ENCODE assay signal across 12 cellular contexts in genomic region chr4:8320386-8320750, GRCh38. TPM values are rescaled to one million over a fixed set of nuclear protein-coding genes. Genes with fewer than 3 reads are reported as not detected.
A peak's percentile ranks its signal among the peaks of the same experiment; 100 is the strongest.
DNase-seq lines count a peak whose midpoint lies in the region; ATAC-seq and TF ChIP-seq lines count a peak whose summit lies in the region.
"Had no signal": no experiment of that assay in that cellular context is flagged by ENCODE, and none has a peak within 500 bp of the region (broad histone marks: within the 10 kb centered on the region; RNA-seq: fewer than 3 reads in every experiment).

No MANE protein-coding gene starts in this region.

- TF ChIP-seq POLR2A in spleen (IDR thresholded peaks at IDR 0.05) = no peak

- ATAC-seq in GM18502 (IDR thresholded peaks at IDR 0.05; ENCODE audit: poor library complexity, unreplicated experiment) = no peak

- TF ChIP-seq CTCF in GM12874 (IDR thresholded peaks at IDR 0.05; ENCODE audit: insufficient read depth, low read depth, low read length) = 0 out of 2 replicates have a peak, but pooled peaks have one; percentile 12
- peak; percentile 70 for TF ChIP-seq CTCF in WERI-Rb-1 (IDR thresholded peaks at IDR 0.05; ENCODE audit: low read depth, low read length)
- peak in 1 of 2 donors; percentile 33 for TF ChIP-seq CTCF in right atrium auricular region (IDR thresholded peaks at IDR 0.05)
- no peak for TF ChIP-seq CTCF in spleen (IDR thresholded peaks at IDR 0.05 in 8 of 11, conservative IDR thresholded peaks at IDR 0.05 in 3 of 11)

- H3K4me3 ChIP-seq in WERI-Rb-1 (ENCODE audit: low read depth, low read length) (no peak overlapping the region), right atrium auricular region (no peak overlapping the region), spleen (no peak overlapping the region)
- H3K4me3 ChIP-seq: ascending aorta had no signal

- H3K27ac ChIP-seq in WERI-Rb-1 (no peak overlapping the region), right atrium auricular region (peak overlapping the region; percentile 76 to 78), spleen (peak overlapping the region in 6 of 8 donors; percentile 11 to 61 (median 44))

- DNase-seq in WERI-Rb-1 (peak; percentile 33), right atrium auricular region (ENCODE audit: low spot score) (peak; percentile 54), spleen (no peak), SW 1271 (lab: John Stamatoyannopoulos, UW) (no peak), LoVo (ENCODE audit: low spot score) (no peak), SHP77 treated with DMSO at 0.1 percent for 48 hours (lab: John Stamatoyannopoulos, UW) (no peak)
- DNase-seq: activated CD4-positive, alpha-beta T cell treated with anti-CD3 and anti-CD28 coated beads, Interleukin-2, amount 10 ng/mL, durations not matched to agents 7 days and 5 days; NCI-H1048; RPMI8226 had no signal

- intact Hi-C loops in spleen (cut with DNase I; ENCODE audit: low total_unique reads) = no loop called here

- no peaks in the 10 kb centered on the region for H3K9me3 ChIP-seq in WERI-Rb-1 (ENCODE audit: severe bottlenecking)
- H3K9me3 ChIP-seq in right atrium auricular region = peaks cover 0 to 8% of the 10 kb centered on the region in 2 donors
- H3K9me3 ChIP-seq in spleen = peaks cover 0 to 7% (median 0%) of the 10 kb centered on the region in 8 donors
- H3K9me3 ChIP-seq: ascending aorta had no signal

- H3K27me3 ChIP-seq in WERI-Rb-1 (ENCODE audit: insufficient read depth, low read depth, severe bottlenecking) = no peaks in the 10 kb centered on the region
- H3K27me3 ChIP-seq in right atrium auricular region = no peaks in the 10 kb centered on the region
- peaks cover 0 to 5% (median 0%) of the 10 kb centered on the region in 7 donors for H3K27me3 ChIP-seq in spleen (replicated peaks in 1 of 7)
- H3K27me3 ChIP-seq: ascending aorta had no signal

- H3K4me1 ChIP-seq in right atrium auricular region = peaks cover 0 to 33% of the 10 kb centered on the region in 2 donors
- H3K4me1 ChIP-seq in spleen = peaks cover 0 to 28% (median 8%) of the 10 kb centered on the region in 6 donors

- H3K36me3 ChIP-seq in WERI-Rb-1 (no peaks in the 10 kb centered on the region), right atrium auricular region (no peaks in the 10 kb centered on the region), spleen (no peaks in the 10 kb centered on the region)
- H3K36me3 ChIP-seq: ascending aorta had no signal

- 55 to 80% (median 71%) methylated on average over 2 of the region's 2 CpGs for WGBS in spleen, 5 donors

RNA-seq across cellular contexts. Expression of gene HTRA3, which starts 50.8 kb away (rescaled TPM):
- 100 to 1,000 TPM in 1 of 2 donors, 10 to 100 TPM in 1; 33.8 to 124 TPM for total RNA-seq in right atrium auricular region
- total RNA-seq in spleen = 1 to 10 TPM; 1.2 to 5.5 (median 3.1) TPM
- polyA plus RNA-seq in spleen = 1 to 10 TPM in 2 of 3 donors, under 1 TPM in 1; 0.26 to 2.5 (median 1.9) TPM
- total RNA-seq: activated CD4-positive, alpha-beta T cell treated with anti-CD3 and anti-CD28 coated beads, Interleukin-2, amount 10 ng/mL, durations not matched to agents 7 days and 5 days had no signal

Comparison
In these comparisons a context has a peak if more than half of its experiments do, and no peak if none do; other contexts are left out.
1. CTCF ChIP-seq: peak in GM12874 (single experiment) and WERI-Rb-1 (single experiment); none in spleen (0 of 11).
2. DNase-seq: peak in WERI-Rb-1 (single experiment) and right atrium auricular region (single experiment); none in spleen (single experiment), SW 1271 (0 of 2), LoVo (single experiment) and SHP77 treated with DMSO at 0.1 percent for 48 hours (single experiment).
3. RNA of gene HTRA3, which starts 50.8 kb away (total RNA-seq): 33.8 to 124 TPM in right atrium auricular region; 1.2 to 5.5 TPM in spleen; every median in the first group is over 4 times any median in the second.